ENCODE assay signal across 16 cellular contexts in the genomic region with DNA sequence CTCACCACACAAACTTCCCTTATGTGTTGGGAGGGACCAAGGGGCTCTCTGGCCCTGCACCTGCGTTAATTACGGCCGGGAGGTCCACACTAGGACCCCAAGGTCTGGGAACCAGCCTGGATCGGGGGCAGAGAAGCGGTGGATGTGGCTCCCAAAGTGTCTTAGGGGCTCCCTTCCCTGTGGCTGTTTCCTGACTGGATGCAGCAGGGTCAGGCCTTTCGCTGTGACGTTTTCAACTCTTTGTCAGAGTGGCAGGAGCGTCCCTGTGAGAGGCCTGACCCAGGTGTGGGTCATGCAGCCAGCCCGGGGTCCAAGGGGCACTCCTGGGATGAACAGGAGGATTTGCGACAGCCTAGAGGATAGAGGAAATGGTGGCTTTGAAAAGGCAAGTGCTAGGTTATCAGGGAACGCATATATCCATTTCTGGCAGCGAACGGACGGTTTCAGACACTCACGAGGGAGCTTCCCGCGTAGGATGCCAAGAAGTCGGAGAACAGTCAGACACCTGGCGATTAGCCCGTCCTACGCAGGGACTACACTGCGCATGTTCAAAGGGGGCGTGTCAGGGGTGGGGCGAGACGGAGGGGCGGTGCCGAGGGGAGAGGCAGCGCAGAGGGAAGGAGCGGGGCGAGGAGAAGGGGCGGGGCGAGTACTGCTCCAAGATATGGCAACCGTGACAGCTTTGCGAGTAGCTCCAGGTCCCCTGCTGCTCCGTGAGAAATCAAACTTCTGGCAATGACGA. TPM values are rescaled to one million over a fixed set of nuclear protein-coding genes. Genes with fewer than 3 reads are reported as not detected.
A peak's percentile ranks its signal among the peaks of the same experiment; 100 is the strongest.
DNase-seq lines count a peak whose midpoint lies in the region; ATAC-seq, FAIRE-seq and TF ChIP-seq lines count a peak whose summit lies in the region.
"Had no signal": no experiment of that assay in that cellular context is flagged by ENCODE, and none has a peak within 500 bp of the region (broad histone marks: within the 10 kb centered on the region; RNA-seq: fewer than 3 reads in every experiment).

No MANE protein-coding gene starts in this region.

- no peaks in the 10 kb centered on the region for H3K36me3 ChIP-seq in liver (ENCODE audit: control insufficient read depth in 4 of 4, insufficient read depth in 3 of 4, low read depth in 1 of 4, low read length in 3 of 4)
- H3K36me3 ChIP-seq in HepG2 (replicated peaks in 1 of 2; ENCODE audit: control insufficient read depth in 1 of 2, insufficient read depth in 2 of 2, low read length in 2 of 2), result no peaks in the 10 kb centered on the region
- no peaks in the 10 kb centered on the region for H3K36me3 ChIP-seq in ovary
- no peaks in the 10 kb centered on the region for H3K36me3 ChIP-seq in stomach
- H3K36me3 ChIP-seq: SJSA1, uterus had no signal

- no peak for DNase-seq in HepG2 (ENCODE audit: low spot score)
- DNase-seq in globus pallidus (ENCODE audit: low spot score), result peak; percentile 55
- DNase-seq in ovary, result peak in 4 of 5 donors; percentile 54 to 86 (median 66)
- DNase-seq in ureter (ENCODE audit: low spot score), result no peak
- no peak for DNase-seq in stomach
- DNase-seq in NCI-H2081 (lab: John Stamatoyannopoulos, UW), result no peak
- DNase-seq: activated naive CD8-positive, alpha-beta T cell treated with anti-CD3 and anti-CD28 coated beads, Interleukin-2, amount 50 U/mL, for 24 hours; naive thymus-derived CD8-positive, alpha-beta T cell; NCI-H526 treated with DMSO at 0.1 percent for 48 hours had no signal

- H3K27me3 ChIP-seq in liver (ENCODE audit: control insufficient read depth in 4 of 4, insufficient read depth in 4 of 4, low read length in 3 of 4) (no peaks in the 10 kb centered on the region), HepG2 (ENCODE audit: control insufficient read depth in 1 of 2, insufficient read depth in 2 of 2, low read length in 2 of 2) (no peaks in the 10 kb centered on the region), ovary (no peaks in the 10 kb centered on the region), stomach (no peaks in the 10 kb centered on the region)
- H3K27me3 ChIP-seq: SJSA1, uterus had no signal

- in situ Hi-C loops in HepG2 (cut with HindIII; ENCODE audit: extremely low pct_ligation_motif_present, low pct_unique_long_range_greater_than_20kb), result no loop called here

- CTCF ChIA-PET in HepG2 (lab: Yijun Ruan, JAX; ENCODE audit: low intra/inter-chr PET ratio, low total read pairs), result no interaction called here

- H3K27ac ChIP-seq in liver (ENCODE audit: low read depth in 1 of 2, low read length in 2 of 2) (peak overlapping the region; percentile 62 to 75), HepG2 (ENCODE audit: extremely low read length, insufficient read depth, low read length) (no peak overlapping the region), ovary (no peak overlapping the region), stomach (no peak overlapping the region)
- H3K27ac ChIP-seq: SJSA1, uterus had no signal

- no peak overlapping the region for H3K4me2 ChIP-seq in HepG2 (ENCODE audit: low read depth, low read length)

- H3K4me3 ChIP-seq in liver (ENCODE audit: low read depth in 1 of 3, low read length in 3 of 3), result peak overlapping the region; percentile 71 to 76 (median 76)
- no peak overlapping the region for H3K4me3 ChIP-seq in HepG2 (replicated peaks in 1 of 3; ENCODE audit: insufficient read depth in 1 of 3, low read depth in 2 of 3, low read length in 3 of 3)
- no peak overlapping the region for H3K4me3 ChIP-seq in ovary
- peak overlapping the region in 2 of 4 donors; percentile 15 to 27 for H3K4me3 ChIP-seq in stomach
- H3K4me3 ChIP-seq: SJSA1 had no signal

- H3K4me1 ChIP-seq in liver (ENCODE audit: control insufficient read depth in 4 of 4, insufficient read depth in 4 of 4, low read length in 3 of 4) (peaks cover 0 to 2% (median 0%) of the 10 kb centered on the region in 4 donors), HepG2 (ENCODE audit: insufficient read depth, low read length) (no peaks in the 10 kb centered on the region), ovary (ENCODE audit: insufficient read depth) (no peaks in the 10 kb centered on the region), stomach (no peaks in the 10 kb centered on the region)
- H3K4me1 ChIP-seq: SJSA1, uterus had no signal

- H3K79me2 ChIP-seq in HepG2 (ENCODE audit: insufficient read depth, low read length), result no peaks in the 10 kb centered on the region

- TF ChIP-seq RAD21 in liver (IDR thresholded peaks at IDR 0.05) (no peak), HepG2 (CRISPR knock-in tag; IDR thresholded peaks at IDR 0.05) (no peak)

- no peak for FAIRE-seq in HepG2 (lab: Jason Lieb, UNC)

- intact Hi-C loops in HepG2 (cut with micrococcal nuclease; ENCODE audit: unreplicated experiment), result no loop called here
- intact Hi-C loops in ovary (cut with DNase I), result no loop called here
- intact Hi-C loops in stomach (cut with DNase I; ENCODE audit: low total_unique reads), result no loop called here

- WGBS in liver, result 23% methylated on average over 36 of the region's 36 CpGs
- WGBS in HepG2 (ENCODE audit: low lambda C conversion rate), result 48% methylated on average over 26 of the region's 36 CpGs
- 23 to 45% (median 40%) methylated on average over 36 of the region's 36 CpGs for WGBS in ovary, 3 donors
- 34 to 46% (median 37%) methylated on average over 32 to 36 of the region's 36 CpGs for WGBS in stomach, 5 donors

- TF ChIP-seq EP300 in HepG2 (IDR thresholded peaks at IDR 0.05; ENCODE audit: low read depth in 2 of 2, low read length in 2 of 2) (no peak), HepG2 (CRISPR knock-in tag; IDR thresholded peaks at IDR 0.05; ENCODE audit: borderline replicate concordance) (no peak), ovary (IDR thresholded peaks at IDR 0.05) (no peak), stomach (IDR thresholded peaks at IDR 0.05) (no peak)

- H4K20me1 ChIP-seq in HepG2 (ENCODE audit: insufficient read depth, low read length), result no peaks in the 10 kb centered on the region

- peak overlapping the region in 1 of 2 donors; percentile 57 for H3K9ac ChIP-seq in liver (ENCODE audit: low read depth in 1 of 2, low read length in 2 of 2)
- no peak overlapping the region for H3K9ac ChIP-seq in HepG2 (ENCODE audit: insufficient read depth, low read depth, low read length)

- POLR2A ChIA-PET in HepG2 (lab: Yijun Ruan, JAX), result no interaction called here

- peaks cover 0 to 3% (median under 1%) of the 10 kb centered on the region in 4 donors for H3K9me3 ChIP-seq in liver (ENCODE audit: control insufficient read depth in 4 of 4, low read length in 3 of 4)
- H3K9me3 ChIP-seq in HepG2 (ENCODE audit: low read length), result peaks cover 96% of the 10 kb centered on the region
- H3K9me3 ChIP-seq in ovary, result no peaks in the 10 kb centered on the region
- H3K9me3 ChIP-seq in stomach, result peaks cover 4 to 79% (median 55%) of the 10 kb centered on the region in 4 donors

- TF ChIP-seq CTCF in liver (IDR thresholded peaks at IDR 0.05; ENCODE audit: low read depth, low read length, missing input control) (no peak), HepG2 (CRISPR knock-in tag; IDR thresholded peaks at IDR 0.05) (no peak), ovary (IDR thresholded peaks at IDR 0.05) (no peak), stomach (IDR thresholded peaks at IDR 0.05) (no peak)

- H2AFZ ChIP-seq in HepG2 (ENCODE audit: low read length), result no peak overlapping the region

- no peak for ATAC-seq in HepG2
- no peak for ATAC-seq in GM18498 (IDR thresholded peaks at IDR 0.05; ENCODE audit: unreplicated experiment)
- ATAC-seq: activated naive CD8-positive, alpha-beta T cell treated with anti-CD3 and anti-CD28 coated beads, Interleukin-2, amount 50 U/mL, for 24 hours; naive thymus-derived CD8-positive, alpha-beta T cell had no signal

- no TSS peak for BruUV-seq in HepG2 (replicated peaks; lab: Mats Ljungman, UMichigan)

- TF ChIP-seq POLR2A in HepG2 (IDR thresholded peaks at IDR 0.05; ENCODE audit: insufficient read depth in 1 of 2, low read depth in 2 of 2, low read length in 2 of 2) (no peak), ovary (IDR thresholded peaks at IDR 0.05) (no peak), stomach (IDR thresholded peaks at IDR 0.05) (no peak)

TF ChIP-seq in liver, 16 proteins besides CTCF, POLR2A, EP300 and RAD21 (continues in another document):
- TF ChIP-seq HNF4G (IDR thresholded peaks at IDR 0.05), result no peak
- TF ChIP-seq EGR1 (IDR thresholded peaks at IDR 0.05; ENCODE audit: low read depth in 2 of 2), result no peak
- TF ChIP-seq FOXA2 (IDR thresholded peaks at IDR 0.05), result no peak
- TF ChIP-seq FOXA1 (IDR thresholded peaks at IDR 0.05), result no peak

TF ChIP-seq in HepG2, 621 proteins besides CTCF, POLR2A, EP300 and RAD21 (continues in another document):
- TF ChIP-seq FOXC1 (CRISPR knock-in tag; IDR thresholded peaks at IDR 0.05; ENCODE audit: borderline replicate concordance), result no peak
- TF ChIP-seq FOSL1 (CRISPR knock-in tag; IDR thresholded peaks at IDR 0.05; ENCODE audit: borderline replicate concordance), result no peak
- TF ChIP-seq ZIK1 (CRISPR knock-in tag; IDR thresholded peaks at IDR 0.05; ENCODE audit: borderline replicate concordance, low read depth), result no peak

RNA-seq across cellular contexts. Expression of a gene that starts 46.2 kb away (rescaled TPM):
- not detected for total RNA-seq in liver
- polyA plus RNA-seq in liver, result not detected
- total RNA-seq in HepG2 (2016; rRNA removed; fragmentation: Illumina TruSeq; extraction: Trizol), result not detected in 2 replicates
- not detected in 2 replicates for total RNA-seq in HepG2 (2016; cell fraction: cytosol; rRNA removed; fragmentation: Illumina TruSeq; extraction: Trizol; ENCODE audit: low read depth)
- total RNA-seq in HepG2 (2016; cell fraction: insoluble cytoplasmic fraction; rRNA removed; fragmentation: Illumina TruSeq; extraction: Trizol), result not detected in 2 replicates
- not detected in 2 replicates for total RNA-seq in HepG2 (2016; cell fraction: membrane; rRNA removed; fragmentation: Illumina TruSeq; extraction: Trizol)
- total RNA-seq in HepG2 (2016; cell fraction: nucleus; rRNA removed; fragmentation: Illumina TruSeq; extraction: Trizol), result not detected in 2 replicates
- polyA plus RNA-seq in HepG2 (2011; rRNA removed), result not detected in 2 replicates
- polyA plus RNA-seq in HepG2 (2011; cell fraction: cytosol; rRNA removed), result not detected in 2 replicates
- not detected in 2 replicates for polyA plus RNA-seq in HepG2 (2011; cell fraction: nucleus; rRNA removed)
- polyA plus RNA-seq in HepG2 (2012), result not detected in 2 replicates
- polyA plus RNA-seq in HepG2 (2016; cell fraction: cytosol; fragmentation: Illumina TruSeq; extraction: Trizol; ENCODE audit: low read depth), result not detected in 2 replicates
- not detected in 2 replicates for polyA plus RNA-seq in HepG2 (2016; cell fraction: insoluble cytoplasmic fraction; fragmentation: Illumina TruSeq; extraction: Trizol; ENCODE audit: low read depth)
- polyA plus RNA-seq in HepG2 (2016; cell fraction: membrane; fragmentation: Illumina TruSeq; extraction: Trizol; ENCODE audit: low read depth), result not detected in 2 replicates
- not detected in 2 replicates for polyA plus RNA-seq in HepG2 (2016; cell fraction: nucleus; fragmentation: Illumina TruSeq; extraction: Trizol; ENCODE audit: insufficient read depth, low read depth)
- not detected in 2 replicates for polyA minus RNA-seq in HepG2 (2011; rRNA and poly(A)+ RNA removed; ENCODE audit: low replicate concordance)
- not detected in 2 replicates for polyA minus RNA-seq in HepG2 (2011; cell fraction: cytosol; rRNA and poly(A)+ RNA removed)
- not detected in 2 replicates for polyA minus RNA-seq in HepG2 (2011; cell fraction: nucleus; rRNA and poly(A)+ RNA removed)
- total RNA-seq in ovary, result not detected
- polyA plus RNA-seq in ovary, result not detected
- total RNA-seq in ureter, result not detected
- under 1 TPM in 1 of 5 donors, not detected in 4; 0.18 TPM for total RNA-seq in stomach
- polyA plus RNA-seq in stomach, result not detected
- total RNA-seq: fibroblast of lung; M059J; naive thymus-derived CD8-positive, alpha-beta T cell; SJSA1; uterus had no signal
- polyA plus RNA-seq: AG04450; fibroblast of lung; naive thymus-derived CD8-positive, alpha-beta T cell had no signal

Comparison
In these comparisons a context has a peak if more than half of its experiments do, and no peak if none do; other contexts are left out.
1. H3K27ac ChIP-seq: peak in liver (2 of 2); none in HepG2 (single experiment), ovary (0 of 2) and stomach (0 of 5).
2. H3K4me3 ChIP-seq: peak in liver (3 of 3); none in HepG2 (0 of 3) and ovary (single experiment).
3. DNase-seq: peak in globus pallidus (single experiment) and ovary (4 of 5); none in HepG2 (single experiment), ureter (single experiment), stomach (single experiment) and NCI-H2081 (0 of 2).